ENCODE assay signal across 8 cellular contexts in the genomic region with DNA sequence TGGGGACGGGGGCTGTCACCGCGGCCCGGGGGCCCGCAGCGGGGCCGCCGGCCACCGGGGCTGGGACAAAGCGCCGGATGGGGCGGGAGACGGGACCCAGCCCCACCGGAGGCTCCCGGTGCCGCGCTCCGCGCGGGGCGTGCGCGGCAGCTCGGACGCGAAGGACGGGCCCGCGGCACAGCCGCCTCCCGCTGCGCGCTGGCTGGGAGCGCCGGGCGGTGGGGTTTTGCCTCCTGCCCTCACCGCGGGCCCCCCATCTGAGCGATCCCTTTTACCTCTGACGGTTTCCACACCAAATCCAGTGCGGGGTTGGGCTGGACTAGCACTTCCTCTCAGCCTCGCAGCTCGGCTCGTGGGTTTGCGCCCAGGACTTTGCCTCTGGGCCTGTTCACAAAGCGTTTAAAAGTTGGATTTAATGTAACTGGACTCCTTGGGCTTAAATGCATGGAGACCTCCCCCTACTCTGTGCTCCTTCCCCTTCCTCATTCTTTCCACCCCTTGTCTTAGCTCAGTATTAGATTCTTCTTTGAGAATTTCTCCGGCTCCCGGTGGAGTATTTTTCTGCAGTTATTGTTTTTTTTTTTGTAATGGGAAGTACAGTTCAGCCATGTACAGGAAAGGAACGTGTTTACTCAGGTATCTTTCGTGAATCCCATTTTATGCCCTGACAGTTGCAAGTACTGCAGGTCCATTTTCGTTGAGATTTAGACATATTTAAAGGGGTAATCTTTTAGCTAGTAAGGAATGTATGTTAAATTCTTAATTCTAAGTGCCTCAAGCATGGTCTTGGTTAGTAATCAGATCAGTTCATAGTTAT. TPM values are rescaled to one million over a fixed set of nuclear protein-coding genes. Genes with fewer than 3 reads are reported as not detected.
A peak's percentile ranks its signal among the peaks of the same experiment; 100 is the strongest.
DNase-seq lines count a peak whose midpoint lies in the region; FAIRE-seq and TF ChIP-seq lines count a peak whose summit lies in the region.

No MANE protein-coding gene starts in this region.

- peak overlapping the region; percentile 76 for H3K4me2 ChIP-seq in H9 (ENCODE audit: insufficient read depth, insufficient read length, low read length)

- H2BK5ac ChIP-seq in H9 (ENCODE audit: insufficient read length, low read length), result no peak overlapping the region

- no peak overlapping the region for H4K5ac ChIP-seq in H9 (ENCODE audit: insufficient read length, low read depth, low read length)

- peaks cover 5% of the 10 kb centered on the region for H3K4me1 ChIP-seq in H9 (ENCODE audit: insufficient read depth, low read length)

- no CpG with 5 or more reads among the region's 51 CpGs for WGBS in H9 (ENCODE audit: extremely low coverage, insufficient read length, low lambda C conversion rate)

- H2AFZ ChIP-seq in H9 (ENCODE audit: low read length), result peak overlapping the region; percentile 59

- H3K9me3 Mint-ChIP-seq in H9, result no peaks in the 10 kb centered on the region

- no peaks in the 10 kb centered on the region; the same call in 1 of the 2 replicates for H3K79me2 ChIP-seq in H9 (ENCODE audit: insufficient read depth, low read length)

- no peak overlapping the region for H3K56ac ChIP-seq in H9 (ENCODE audit: insufficient read length, low read depth, low read length)

- no peaks in the 10 kb centered on the region for H3K79me1 ChIP-seq in H9 (ENCODE audit: insufficient read depth, low read depth, low read length, poor library complexity, severe bottlenecking)

- no peak overlapping the region for H3K18ac ChIP-seq in H9 (ENCODE audit: insufficient read length, low read depth, low read length)

- H2BK12ac ChIP-seq in H9 (ENCODE audit: insufficient read length, low read depth, low read length), result no peak overlapping the region

- H2BK20ac ChIP-seq in H9 (ENCODE audit: low read depth, low read length, poor library complexity, severe bottlenecking), result no peak overlapping the region

- no peak overlapping the region for H2BK120ac ChIP-seq in H9 (ENCODE audit: low read depth, low read length, poor library complexity, severe bottlenecking)

- no peak overlapping the region for H4K8ac ChIP-seq in H9 (replicated peaks; ENCODE audit: insufficient read length, low read depth, low read length)

- FAIRE-seq in bronchial epithelial cell (lab: Jason Lieb, UNC), result no peak

- peak overlapping the region; percentile 86 to 89 for H3K4me3 Mint-ChIP-seq in H9

- H4K91ac ChIP-seq in H9 (ENCODE audit: insufficient read length, low read depth, low read length), result no peak overlapping the region

- no peaks in the 10 kb centered on the region for H3K27me3 ChIP-seq in H9 (ENCODE audit: insufficient read depth, low read length)
- no peaks in the 10 kb centered on the region for H3K27me3 ChIP-seq in bronchial epithelial cell (ENCODE audit: control insufficient read depth, insufficient read depth, low read length)

- peak overlapping the region in 2 of 3 experiments; percentile 79 to 87; a peak in 2 of 7 replicates for H3K27ac Mint-ChIP-seq in H9

- no peak overlapping the region for H2AK5ac ChIP-seq in H9 (ENCODE audit: insufficient read length, low read length)

- H3K14ac ChIP-seq in H9 (ENCODE audit: insufficient read depth, low read length), result peak overlapping the region; percentile 92; the same call in 1 of the 2 replicates

- H3K36me3 Mint-ChIP-seq in H9 (ENCODE audit: insufficient read depth in 1 of 3, low read depth in 3 of 3), result no peaks in the 10 kb centered on the region

- H2BK15ac ChIP-seq in H9 (ENCODE audit: low read depth, low read length), result no peak overlapping the region

- peak; percentile 82 for DNase-seq in DMS53 (lab: John Stamatoyannopoulos, UW)
- no peak for DNase-seq in DMS53 treated with DMSO at 0.1 percent for 48 hours (lab: John Stamatoyannopoulos, UW; ENCODE audit: unreplicated experiment)
- DNase-seq in H9, result peak; percentile 39
- no peak for DNase-seq in LNCaP clone FGC (ENCODE audit: low read depth)
- DNase-seq in T-helper 1 cell, result peak in 3 of 5 donors; percentile 6 to 19 (median 9)
- peak; percentile 51 for DNase-seq in bronchial epithelial cell (ENCODE audit: low read depth)
- DNase-seq in iris pigment epithelial cell (ENCODE audit: low read depth), result peak; percentile 65

- H3T11ph ChIP-seq in H9 (ENCODE audit: low read length), result no peak overlapping the region

- H3K23ac ChIP-seq in H9 (ENCODE audit: insufficient read length, low read depth, low read length), result no peak overlapping the region

- H3K4me3 ChIP-seq in LNCaP clone FGC (ENCODE audit: low read depth, low read length) (peak overlapping the region; percentile 58), bronchial epithelial cell (ENCODE audit: low read depth, low read length) (peak overlapping the region; percentile 67), skin epidermis (peak overlapping the region; percentile 57 to 98 (median 91))

- no peaks in the 10 kb centered on the region; the same call in 1 of the 2 replicates for H3K27me3 Mint-ChIP-seq in H9 (ENCODE audit: low read depth)

- TF ChIP-seq CTCF in H9 (conservative IDR thresholded peaks at IDR 0.05) (no peak), LNCaP clone FGC (IDR thresholded peaks at IDR 0.05; ENCODE audit: control insufficient read depth, extremely low read depth, insufficient read depth) (no peak), bronchial epithelial cell (IDR thresholded peaks at IDR 0.05; ENCODE audit: insufficient read depth, low read length, severe bottlenecking) (no peak)

- peak overlapping the region; percentile 33 for H3K9ac ChIP-seq in H9 (ENCODE audit: extremely low read depth, insufficient read length, low read length)

- H4K20me1 ChIP-seq in H9 (ENCODE audit: control insufficient read depth, insufficient read depth, insufficient read length), result no peaks in the 10 kb centered on the region

- peaks cover 12% of the 10 kb centered on the region for H3K23me2 ChIP-seq in H9 (ENCODE audit: insufficient read length, low read depth, low read length, poor library complexity, severe bottlenecking)

- H3K9me3 ChIP-seq in H9 (ENCODE audit: control insufficient read depth, low read depth, low read length), result no peaks in the 10 kb centered on the region

- H3K27ac ChIP-seq in H9 (ENCODE audit: insufficient read length, low read depth, low read length) (no peak overlapping the region), skin epidermis (peak overlapping the region; percentile 84 to 99 (median 96))

- H3K4ac ChIP-seq in H9 (ENCODE audit: low read depth, low read length), result no peak overlapping the region

- H3K36me3 ChIP-seq in bronchial epithelial cell (ENCODE audit: control insufficient read depth, insufficient read depth, low read length), result no peaks in the 10 kb centered on the region

- H3K4me1 Mint-ChIP-seq in H9, result peaks cover 23 to 25% of the 10 kb centered on the region in 2 experiments

RNA-seq across cellular contexts. Expression of a gene that starts 0.7 kb away (rescaled TPM):
- 5.8 and 7.1 TPM in 2 replicates for total RNA-seq in H9 (2021)
- total RNA-seq in bronchial epithelial cell, result 10.5 and 20.2 TPM in 2 replicates

Comparison
In these comparisons a context has a peak if more than half of its experiments do, and no peak if none do; other contexts are left out.
1. DNase-seq: peak in DMS53 (single experiment), H9 (single experiment), T-helper 1 cell (3 of 5), bronchial epithelial cell (single experiment) and iris pigment epithelial cell (single experiment); none in DMS53 treated with DMSO at 0.1 percent for 48 hours (single experiment) and LNCaP clone FGC (single experiment).
2. Peak in every context shown above with its lines, with median percentiles within 50 percentile points of each other: H3K4me3 ChIP-seq.